ENCODE assay signal across 8 cellular contexts in the genomic region with DNA sequence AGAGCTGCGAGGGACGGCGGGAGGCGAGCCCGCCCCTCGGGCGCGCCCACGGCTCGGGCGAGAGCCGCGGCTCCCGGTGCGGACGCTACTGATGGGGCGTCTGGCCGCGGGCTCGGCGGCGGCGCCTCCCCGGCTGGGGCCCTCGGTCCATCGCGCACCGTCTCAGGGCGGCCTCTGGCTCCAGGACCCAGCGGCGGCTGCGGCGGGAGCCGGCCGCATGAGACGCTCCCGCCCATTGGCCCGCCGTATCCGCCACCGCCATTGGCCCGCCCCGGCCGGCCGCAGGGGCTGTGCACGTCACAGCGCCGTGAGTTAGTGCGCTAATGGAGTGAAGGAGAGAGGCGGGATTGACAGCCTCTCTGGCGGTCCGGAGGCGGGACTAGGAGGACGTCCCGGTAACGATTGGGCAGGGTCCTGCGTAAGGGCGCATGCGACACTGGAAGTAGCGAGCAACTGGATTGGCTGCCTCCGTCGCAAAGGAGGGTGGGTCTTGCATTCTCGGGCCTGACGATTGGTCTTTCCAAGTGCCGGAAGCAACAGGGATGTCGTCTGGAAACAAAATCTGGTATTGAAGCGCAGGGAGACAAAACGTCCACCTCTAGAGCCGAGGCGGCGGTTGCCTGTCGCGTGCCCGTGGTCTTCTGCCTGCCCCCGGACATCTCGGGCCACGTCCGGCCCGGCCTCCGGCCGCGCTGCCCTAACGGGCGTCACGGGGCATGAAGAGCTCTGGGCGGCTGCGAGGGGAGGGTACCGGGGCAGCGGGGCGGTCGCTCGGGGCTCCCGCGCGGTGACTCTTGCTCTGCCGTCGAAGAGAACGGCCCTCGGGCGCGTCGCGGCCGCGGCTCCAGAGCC. TPM values are rescaled to one million over a fixed set of nuclear protein-coding genes. Genes with fewer than 3 reads are reported as not detected.
DNase-seq lines count a peak whose midpoint lies in the region; ATAC-seq and TF ChIP-seq lines count a peak whose summit lies in the region.

A gene (minus strand): TSS at position 176 of the 852 bp plus-strand sequence. CDS start 173,542 bp downstream, outside the sequence.

- DNase-seq in C1 segment of cervical spinal cord (lab: John Stamatoyannopoulos, UW) (peak; percentile 71 to 99 (median 98)), NCI-H748 treated with DMSO at 0.1 percent for 48 hours (lab: John Stamatoyannopoulos, UW) (peak; percentile 93), left lung (peak; percentile 97 to 100)
- peak; percentile 89 to 99 for DNase-seq in activated CD4-positive, alpha-beta T cell treated with anti-CD3 and anti-CD28 coated beads, Interleukin-2, amount 50 U/mL, for 24 hours (ENCODE audit: low read depth in 1 of 2, low spot score in 1 of 2)
- peak; percentile 96 for DNase-seq in stimulated activated CD4-positive, alpha-beta T cell treated with anti-CD3 and anti-CD28 coated beads, Interleukin-2, amount 100 ng/mL, for 48 hours

- TF ChIP-seq CTCF in left lung (IDR thresholded peaks at IDR 0.05): peak in 1 of 2 donors; percentile 15

- peak within 1 kb of the TSS; percentile 84 for H3K4me3 Mint-ChIP-seq in dendritic cell treated with granulocyte-macrophage colony-stimulating factor and Interleukin-4, amounts not matched to agents 40 ng/mL and 50 ng/mL, for 4 days

- no peaks in the 10 kb centered on the region for H3K27me3 ChIP-seq in left lung

- H3K27ac ChIP-seq in left lung: peak within 1 kb of the TSS; percentile 94 to 99

- H3K9me3 ChIP-seq in left lung: no peaks in the 10 kb centered on the region

- H3K4me3 ChIP-seq in left lung: peak within 1 kb of the TSS; percentile 88 to 89

- peaks cover 0 to 7% of the 10 kb centered on the region in 2 donors for H3K36me3 ChIP-seq in left lung

- H3K27me3 Mint-ChIP-seq in dendritic cell treated with granulocyte-macrophage colony-stimulating factor and Interleukin-4, amounts not matched to agents 40 ng/mL and 50 ng/mL, for 4 days: no peaks in the 10 kb centered on the region

- intact Hi-C loops in dendritic cell treated with granulocyte-macrophage colony-stimulating factor and Interleukin-4, amounts not matched to agents 40 ng/mL and 50 ng/mL, for 4 days (cut with micrococcal nuclease): loop anchor here (1.0 to 10.0 kb wide), 2 partner anchors 15 to 74 kb away; a partner anchor contains a TSS
- intact Hi-C loops in left lung (cut with DNase I): no loop called here

- H3K36me3 Mint-ChIP-seq in dendritic cell treated with granulocyte-macrophage colony-stimulating factor and Interleukin-4, amounts not matched to agents 40 ng/mL and 50 ng/mL, for 4 days (ENCODE audit: low read depth): peaks cover 37% of the 10 kb centered on the region

- peak within 1 kb of the TSS; percentile 91 for H3K27ac Mint-ChIP-seq in dendritic cell treated with granulocyte-macrophage colony-stimulating factor and Interleukin-4, amounts not matched to agents 40 ng/mL and 50 ng/mL, for 4 days

- H3K9me3 Mint-ChIP-seq in dendritic cell treated with granulocyte-macrophage colony-stimulating factor and Interleukin-4, amounts not matched to agents 40 ng/mL and 50 ng/mL, for 4 days: no peaks in the 10 kb centered on the region

- ATAC-seq in GM19372 (IDR thresholded peaks at IDR 0.05; ENCODE audit: low read depth, unreplicated experiment) (peak; percentile 82), HG03558 (IDR thresholded peaks at IDR 0.05; ENCODE audit: extremely low read depth, unreplicated experiment) (peak; percentile 81), left lung (peak; percentile 96)

- peaks cover 23 to 58% of the 10 kb centered on the region in 2 donors for H3K4me1 ChIP-seq in left lung

- H3K4me1 Mint-ChIP-seq in dendritic cell treated with granulocyte-macrophage colony-stimulating factor and Interleukin-4, amounts not matched to agents 40 ng/mL and 50 ng/mL, for 4 days (ENCODE audit: low read depth): peaks cover 77% of the 10 kb centered on the region

RNA-seq across cellular contexts. Expression of the gene that starts here (rescaled TPM):
- total RNA-seq in left lung: 100 to 1,000 TPM in 1 of 2 donors, 10 to 100 TPM in 1; 98.2 to 123 TPM

Comparison
In these comparisons a context has a peak if more than half of its experiments do, and no peak if none do; other contexts are left out.
1. Peak in every context shown above with its lines: DNase-seq, ATAC-seq, H3K4me3 ChIP-seq and H3K27ac ChIP-seq.